Comparison of ENCODE assay signal across 8 cellular contexts in genomic region chr11:44565008-44565745, GRCh38. TPM values are rescaled to one million over a fixed set of nuclear protein-coding genes. Genes with fewer than 3 reads are reported as not detected.
DNase-seq lines count a peak whose midpoint lies in the region; ATAC-seq lines count a peak whose summit lies in the region.

Gene CD82 (plus strand): TSS chr11:44565663. CDS start chr11:44594663, 29,000 bp downstream.

- no peaks in the 10 kb centered on the region for H3K9me3 Mint-ChIP-seq in activated T-helper 1 cell treated with anti-CD3 and anti-CD28 coated beads, Interleukin-12 subunit alpha, Interleukin-12 subunit beta, Interleukin-2, Interleukin-4 antibody, amounts not matched to agents 30 ng/mL and 10 ng/mL and 1 ng/mL, durations not matched to agents 14 hours and 24 hours and 36 hours
- peaks cover 0 to 3% (median 0%) of the 10 kb centered on the region in 11 donors for H3K9me3 Mint-ChIP-seq in naive thymus-derived CD4-positive, alpha-beta T cell
- peaks cover 0 to 4% of the 10 kb centered on the region in 2 donors for H3K9me3 Mint-ChIP-seq in stimulated activated naive B cell treated with anti-CD40 and anti-IgM and Interleukin-4, amounts not matched to agents 10 μg/mL and 1 μg/mL and 100 μg/mL, for 72 hours

- H3F3A ChIP-seq in GM23248 (ENCODE audit: insufficient read depth): peaks cover 26% of the 10 kb centered on the region

- POLR2A ChIA-PET in naive thymus-derived CD4-positive, alpha-beta T cell (lab: Charles Lee): interaction anchor here (0.6 to 4.7 kb wide), 9 partner anchors 9 to 49 kb away, joined by 3 to 42 read pairs (median 5); no protein-coding TSS in a partner anchor

- H3K27me3 ChIP-seq in GM23248 (replicated peaks; ENCODE audit: insufficient read depth): no peaks in the 10 kb centered on the region
- no peaks in the 10 kb centered on the region for H3K27me3 ChIP-seq in naive thymus-derived CD4-positive, alpha-beta T cell (ENCODE audit: control insufficient read depth in 2 of 2, insufficient read depth in 2 of 2, low read length in 2 of 2)

- peak within 1 kb of the TSS; percentile 96 for H3K4me2 ChIP-seq in GM23248 (ENCODE audit: unreplicated experiment)

- H3K27me3 Mint-ChIP-seq in activated T-helper 1 cell treated with anti-CD3 and anti-CD28 coated beads, Interleukin-12 subunit alpha, Interleukin-12 subunit beta, Interleukin-2, Interleukin-4 antibody, amounts not matched to agents 30 ng/mL and 10 ng/mL and 1 ng/mL, durations not matched to agents 14 hours and 24 hours and 36 hours (ENCODE audit: insufficient read depth): no peaks in the 10 kb centered on the region
- H3K27me3 Mint-ChIP-seq in naive thymus-derived CD4-positive, alpha-beta T cell: no peaks in the 10 kb centered on the region
- H3K27me3 Mint-ChIP-seq in stimulated activated naive B cell treated with anti-CD40 and anti-IgM and Interleukin-4, amounts not matched to agents 10 μg/mL and 1 μg/mL and 100 μg/mL, for 72 hours: no peaks in the 10 kb centered on the region

- peaks cover 28% of the 10 kb centered on the region for H3K4me1 ChIP-seq in GM23248 (ENCODE audit: insufficient read depth)
- H3K4me1 ChIP-seq in naive thymus-derived CD4-positive, alpha-beta T cell (ENCODE audit: control insufficient read depth in 2 of 2, insufficient read depth in 2 of 2, low read length in 2 of 2): peaks cover 43 to 44% of the 10 kb centered on the region in 2 donors

- no peaks in the 10 kb centered on the region for H3K36me3 ChIP-seq in GM23248 (ENCODE audit: low read depth)
- H3K36me3 ChIP-seq in naive thymus-derived CD4-positive, alpha-beta T cell (ENCODE audit: control insufficient read depth in 2 of 3, insufficient read depth in 3 of 3, low read length in 3 of 3): no peaks in the 10 kb centered on the region

- 1 to 2% methylated on average over 35 to 63 of the region's 65 CpGs for WGBS in GM23248 (ENCODE audit: low coverage in 1 of 2, low lambda C conversion rate in 2 of 2, missing lambda C conversion rate in 2 of 2), 2 experiments

- H3K27ac Mint-ChIP-seq in activated T-helper 1 cell treated with anti-CD3 and anti-CD28 coated beads, Interleukin-12 subunit alpha, Interleukin-12 subunit beta, Interleukin-2, Interleukin-4 antibody, amounts not matched to agents 30 ng/mL and 10 ng/mL and 1 ng/mL, durations not matched to agents 14 hours and 24 hours and 36 hours: peak within 1 kb of the TSS; percentile 92
- H3K27ac Mint-ChIP-seq in naive thymus-derived CD4-positive, alpha-beta T cell: peak within 1 kb of the TSS; percentile 48 to 90 (median 85)
- peak within 1 kb of the TSS; percentile 88 for H3K27ac Mint-ChIP-seq in stimulated activated naive B cell treated with anti-CD40 and anti-IgM and Interleukin-4, amounts not matched to agents 10 μg/mL and 1 μg/mL and 100 μg/mL, for 72 hours

- peak within 1 kb of the TSS; percentile 84 for H2AFZ ChIP-seq in GM23248

- intact Hi-C loops in activated T-helper 1 cell treated with anti-CD3 and anti-CD28 coated beads, Interleukin-12 subunit alpha, Interleukin-12 subunit beta, Interleukin-2, Interleukin-4 antibody, amounts not matched to agents 30 ng/mL and 10 ng/mL and 1 ng/mL, durations not matched to agents 14 hours and 24 hours and 36 hours (cut with micrococcal nuclease): loop anchor here (1.0 to 10.0 kb wide), 11 partner anchors 10 to 1282 kb away; partner anchors contain the start of genes API5, CRY2, HSD17B12 and TSPAN18
- intact Hi-C loops in naive thymus-derived CD4-positive, alpha-beta T cell (cut with micrococcal nuclease): loop anchor here (1.0 to 5.0 kb wide), 20 partner anchors 8 to 1253 kb away; partner anchors contain the start of genes ACCS (in 2 of the 2), PRDM11 (in 2 of the 2), TSPAN18 (in 2 of the 2) and API5 (in 1 of the 2)

- H3K4me3 ChIP-seq in GM23248: peak within 1 kb of the TSS; percentile 80
- peak within 1 kb of the TSS; percentile 80 for H3K4me3 ChIP-seq in naive thymus-derived CD4-positive, alpha-beta T cell (ENCODE audit: low read length)

- peak within 1 kb of the TSS; percentile 99 for H3K27ac ChIP-seq in GM23248
- H3K27ac ChIP-seq in naive thymus-derived CD4-positive, alpha-beta T cell (ENCODE audit: low read depth, low read length): peak within 1 kb of the TSS; percentile 72

- no peaks in the 10 kb centered on the region for H3K9me2 ChIP-seq in GM23248 (ENCODE audit: insufficient read depth)

- H3K9me3 ChIP-seq in GM23248 (ENCODE audit: low read depth): no peaks in the 10 kb centered on the region
- no peaks in the 10 kb centered on the region for H3K9me3 ChIP-seq in naive thymus-derived CD4-positive, alpha-beta T cell (ENCODE audit: control insufficient read depth in 2 of 3, low read length in 3 of 3)

- peak; percentile 99 for DNase-seq in EH (ENCODE audit: low read depth)
- peak; percentile 100 for DNase-seq in GM23248
- peak; percentile 97 for DNase-seq in Kasumi-1 (lab: John Stamatoyannopoulos, UW)
- DNase-seq in RPMI7951 (ENCODE audit: low read depth): peak; percentile 97
- DNase-seq in activated T-helper 1 cell treated with anti-CD3 and anti-CD28 coated beads, Interleukin-12 subunit alpha, Interleukin-12 subunit beta, Interleukin-2, Interleukin-4 antibody, amounts not matched to agents 30 ng/mL and 10 ng/mL and 1 ng/mL, durations not matched to agents 14 hours and 24 hours and 36 hours (ENCODE audit: low spot score): peak; percentile 98
- peak; percentile 98 for DNase-seq in fibroblast of gingiva (ENCODE audit: low read depth)
- peak; percentile 86 to 100 (median 92) for DNase-seq in naive thymus-derived CD4-positive, alpha-beta T cell
- DNase-seq in stimulated activated naive B cell treated with anti-CD40 and anti-IgM and Interleukin-4, amounts not matched to agents 10 μg/mL and 1 μg/mL and 100 μg/mL, for 72 hours: peak; percentile 97

- H3K79me2 ChIP-seq in GM23248 (ENCODE audit: insufficient read depth): no peaks in the 10 kb centered on the region

- no peaks in the 10 kb centered on the region for H4K20me1 ChIP-seq in GM23248 (ENCODE audit: insufficient read depth)

- peaks cover 24% of the 10 kb centered on the region for H3K36me3 Mint-ChIP-seq in activated T-helper 1 cell treated with anti-CD3 and anti-CD28 coated beads, Interleukin-12 subunit alpha, Interleukin-12 subunit beta, Interleukin-2, Interleukin-4 antibody, amounts not matched to agents 30 ng/mL and 10 ng/mL and 1 ng/mL, durations not matched to agents 14 hours and 24 hours and 36 hours (ENCODE audit: low read depth)
- H3K36me3 Mint-ChIP-seq in naive thymus-derived CD4-positive, alpha-beta T cell: peaks cover 0 to 25% (median 0%) of the 10 kb centered on the region in 5 donors
- H3K36me3 Mint-ChIP-seq in stimulated activated naive B cell treated with anti-CD40 and anti-IgM and Interleukin-4, amounts not matched to agents 10 μg/mL and 1 μg/mL and 100 μg/mL, for 72 hours: peaks cover 19 to 28% of the 10 kb centered on the region in 2 donors

- peak; percentile 88 for ATAC-seq in naive thymus-derived CD4-positive, alpha-beta T cell
- ATAC-seq in stimulated activated naive B cell treated with anti-CD40 and anti-IgM and Interleukin-4, amounts not matched to agents 10 μg/mL and 1 μg/mL and 100 μg/mL, for 72 hours (replicated peaks): peak; percentile 70 to 82

- H3K9ac ChIP-seq in GM23248: peak within 1 kb of the TSS; percentile 97

- H3K4me3 Mint-ChIP-seq in activated T-helper 1 cell treated with anti-CD3 and anti-CD28 coated beads, Interleukin-12 subunit alpha, Interleukin-12 subunit beta, Interleukin-2, Interleukin-4 antibody, amounts not matched to agents 30 ng/mL and 10 ng/mL and 1 ng/mL, durations not matched to agents 14 hours and 24 hours and 36 hours: peak within 1 kb of the TSS; percentile 92
- peak within 1 kb of the TSS; percentile 82 to 92 (median 88) for H3K4me3 Mint-ChIP-seq in naive thymus-derived CD4-positive, alpha-beta T cell
- H3K4me3 Mint-ChIP-seq in stimulated activated naive B cell treated with anti-CD40 and anti-IgM and Interleukin-4, amounts not matched to agents 10 μg/mL and 1 μg/mL and 100 μg/mL, for 72 hours: peak within 1 kb of the TSS; percentile 84 to 94

- CTCF ChIA-PET in naive thymus-derived CD4-positive, alpha-beta T cell (lab: Charles Lee): interaction anchor here (0.7 to 15.2 kb wide), 7 partner anchors 10 to 303 kb away, joined by 3 to 379 read pairs (median 4); no protein-coding TSS in a partner anchor

- in situ Hi-C loops in GM23248 (cut with MboI): loop anchor here (10.0 kb wide), 1 partner anchor 340 kb away; no protein-coding TSS in a partner anchor

- H3K4me1 Mint-ChIP-seq in activated T-helper 1 cell treated with anti-CD3 and anti-CD28 coated beads, Interleukin-12 subunit alpha, Interleukin-12 subunit beta, Interleukin-2, Interleukin-4 antibody, amounts not matched to agents 30 ng/mL and 10 ng/mL and 1 ng/mL, durations not matched to agents 14 hours and 24 hours and 36 hours (ENCODE audit: low read depth): peaks cover 65% of the 10 kb centered on the region
- H3K4me1 Mint-ChIP-seq in naive thymus-derived CD4-positive, alpha-beta T cell: peaks cover 29 to 69% (median 54%) of the 10 kb centered on the region in 7 donors
- H3K4me1 Mint-ChIP-seq in stimulated activated naive B cell treated with anti-CD40 and anti-IgM and Interleukin-4, amounts not matched to agents 10 μg/mL and 1 μg/mL and 100 μg/mL, for 72 hours: peaks cover 54 to 86% of the 10 kb centered on the region in 2 donors

RNA-seq across cellular contexts. Expression of gene CD82, which starts in this region (rescaled TPM):
- total RNA-seq in GM23248 (2014; rRNA removed; shearing (Covaris generic)): 4.8 and 9.9 TPM in 2 replicates
- 6.0 and 8.6 TPM in 2 replicates for polyA plus RNA-seq in GM23248 (2016; fragmentation: Nextera tagmentation; extraction: Ambion mirVana)
- total RNA-seq in RPMI7951 (2014; rRNA removed; shearing (Covaris generic)): 83.6 and 92.1 TPM in 2 replicates
- 499 and 500 TPM in 2 replicates for total RNA-seq in activated T-helper 1 cell treated with anti-CD3 and anti-CD28 coated beads, Interleukin-12 subunit alpha, Interleukin-12 subunit beta, Interleukin-2, Interleukin-4 antibody, amounts not matched to agents 30 ng/mL and 10 ng/mL and 1 ng/mL, durations not matched to agents 14 hours and 24 hours and 36 hours
- 100 to 1,000 TPM in 1 of 5 experiments, 10 to 100 TPM in 4; 37.0 to 319 (median 57.2) TPM for total RNA-seq in naive thymus-derived CD4-positive, alpha-beta T cell
- polyA plus RNA-seq in naive thymus-derived CD4-positive, alpha-beta T cell: 10 to 100 TPM; 36.4 to 63.1 TPM

Comparison
In these comparisons a context has a peak if more than half of its experiments do, and no peak if none do; other contexts are left out.
1. Peak in every context shown above with its lines: DNase-seq, ATAC-seq, H3K4me3 ChIP-seq and H3K27ac ChIP-seq.